8 cellular contexts compared by ENCODE assay signal in genomic region chr2:219029829-219030165, GRCh38. TPM values are rescaled to one million over a fixed set of nuclear protein-coding genes. Genes with fewer than 3 reads are reported as not detected.
A peak's percentile ranks its signal among the peaks of the same experiment; 100 is the strongest.
DNase-seq lines count a peak whose midpoint lies in the region; ATAC-seq, FAIRE-seq and TF ChIP-seq lines count a peak whose summit lies in the region.

No MANE protein-coding gene starts in this region.

- POLR2A ChIA-PET in A549 (lab: Yijun Ruan, JAX): no interaction called here

- TF ChIP-seq CTCF in A549 (IDR thresholded peaks at IDR 0.05) (peak; percentile 88), endothelial cell (IDR thresholded peaks at IDR 0.05; ENCODE audit: unreplicated experiment) (peak; percentile 95), mucosa of descending colon (IDR thresholded peaks at IDR 0.05) (peak; percentile 98)

- intact Hi-C loops in mucosa of descending colon (cut with DNase I, micrococcal nuclease): loop anchor here in 1 of 2 donors (10.0 kb wide), 1 partner anchor 125 kb away; no protein-coding TSS in a partner anchor

- no peak overlapping the region for H3K4me3 Mint-ChIP-seq in endothelial cell (ENCODE audit: unreplicated experiment)

- DNase-seq in A549 (ENCODE audit: low read depth in 1 of 2, low spot score in 1 of 2) (peak; percentile 76 to 80), GM18507 (ENCODE audit: extremely low spot score, insufficient read length, low read depth) (peak; percentile 64), NCI-H82 treated with DMSO at 0.1 percent for 48 hours (lab: John Stamatoyannopoulos, UW; ENCODE audit: unreplicated experiment) (peak; percentile 46), endothelial cell (ENCODE audit: low spot score) (peak; percentile 88), mucosa of descending colon (peak; percentile 80 to 91 (median 90))
- peak; percentile 90 for DNase-seq in activated CD8-positive, alpha-beta memory T cell treated with anti-CD3 and anti-CD28 coated beads for 24 hours
- peak; percentile 43 to 65 for DNase-seq in stimulated activated CD8-positive, alpha-beta memory T cell treated with anti-CD3 and anti-CD28 coated beads, Interleukin-4, amount 100 ng/mL, for 4 hours (ENCODE audit: low read depth in 2 of 2, low spot score in 1 of 2)

- no peak for TF ChIP-seq EP300 in A549 (IDR thresholded peaks at IDR 0.05)

- H3K27me3 Mint-ChIP-seq in endothelial cell (ENCODE audit: unreplicated experiment): peaks cover 2% of the 10 kb centered on the region

- CTCF ChIA-PET in A549 (lab: Yijun Ruan, JAX): interaction anchor here (0.6 to 12.4 kb wide), 57 partner anchors 10 to 498 kb away, joined by 3 to 173 read pairs (median 6); partner anchors contain the start of genes CFAP65, CRYBA2, IHH and NHEJ1

- TF ChIP-seq POLR2A in A549 (IDR thresholded peaks at IDR 0.05; ENCODE audit: low read length): no peak

- FAIRE-seq in A549 (lab: Jason Lieb, UNC): no peak
- peak; percentile 89 for FAIRE-seq in GM18507 (lab: Jason Lieb, UNC)

- H3K36me3 ChIP-seq in mucosa of descending colon (ENCODE audit: low read depth): no peaks in the 10 kb centered on the region

- no peak overlapping the region for H3K27ac ChIP-seq in A549

- ATAC-seq in A549: peak; percentile 89 to 97; a peak in 5 of 6 replicates
- ATAC-seq in HG03442 (IDR thresholded peaks at IDR 0.05; ENCODE audit: unreplicated experiment): peak; percentile 67
- ATAC-seq in mucosa of descending colon: peak; percentile 98

- H3K4me1 Mint-ChIP-seq in endothelial cell (ENCODE audit: unreplicated experiment): no peaks in the 10 kb centered on the region

- 32% methylated on average over 9 of the region's 9 CpGs for WGBS in A549 (ENCODE audit: missing lambda C conversion rate)

- peak; percentile 82 to 87 for TF ChIP-seq RAD21 in A549 (conservative IDR thresholded peaks at IDR 0.05 in 1 of 2, IDR thresholded peaks at IDR 0.05 in 1 of 2)

- no peaks in the 10 kb centered on the region for H3K9me3 ChIP-seq in A549
- H3K9me3 ChIP-seq in mucosa of descending colon: no peaks in the 10 kb centered on the region

- H3K4me3 ChIP-seq in A549 (no peak overlapping the region), mucosa of descending colon (no peak overlapping the region)

- no peaks in the 10 kb centered on the region for H3K36me3 Mint-ChIP-seq in endothelial cell (ENCODE audit: low read depth, unreplicated experiment)

- no peaks in the 10 kb centered on the region for H3K4me1 ChIP-seq in A549
- H3K4me1 ChIP-seq in mucosa of descending colon (ENCODE audit: low read depth): no peaks in the 10 kb centered on the region

- H3K9me3 Mint-ChIP-seq in endothelial cell (ENCODE audit: unreplicated experiment): no peaks in the 10 kb centered on the region

- no peak overlapping the region for H3K4me2 ChIP-seq in A549

- H3K27ac Mint-ChIP-seq in endothelial cell (ENCODE audit: unreplicated experiment): no peak overlapping the region

TF ChIP-seq in A549, 52 proteins besides CTCF, POLR2A, EP300 and RAD21:
- TF ChIP-seq SMC3 (IDR thresholded peaks at IDR 0.05) (peak; percentile 84), CEBPB (IDR thresholded peaks at IDR 0.05) (no peak)

RNA-seq across cellular contexts. Expression of gene CFAP65, which starts 11.5 kb away (rescaled TPM):
- 0.09 and 0.12 TPM in 2 replicates for polyA plus RNA-seq in A549 (2011; rRNA removed)
- polyA plus RNA-seq in A549 (2012; cell fraction: cytosol; rRNA removed): 0.08 and 0.09 TPM in 2 replicates
- polyA plus RNA-seq in A549 (2012; cell fraction: nucleus; rRNA removed): 0.15 and 0.23 TPM in 2 replicates
- polyA plus RNA-seq in A549 (2017; fragmentation: RNase III; extraction: RNeasy Plus Mini Kit Qiagen cat#74134 plus additional on column Dnase treatment): 0.14 to 0.28 TPM (median 0.22 TPM) in 3 replicates
- not detected in 2 replicates for polyA minus RNA-seq in A549 (2011; rRNA and poly(A)+ RNA removed)
- 0.59 TPM for total RNA-seq in endothelial cell (ENCODE audit: unreplicated experiment)
- total RNA-seq in mucosa of descending colon: under 1 TPM; 0.09 to 0.46 (median 0.27) TPM

RNA-seq across cellular contexts. Expression of gene IHH, which starts 30.9 kb away (rescaled TPM):
- polyA plus RNA-seq in A549 (2011; rRNA removed) (not detected in 2 replicates), A549 (2017; fragmentation: RNase III; extraction: RNeasy Plus Mini Kit Qiagen cat#74134 plus additional on column Dnase treatment) (0.08 to 0.13 TPM (median 0.10 TPM) in 3 replicates)
- polyA plus RNA-seq in A549 (2012; cell fraction: cytosol; rRNA removed): 0.09 and 0.11 TPM in 2 replicates
- 0.50 and 0.58 TPM in 2 replicates for polyA plus RNA-seq in A549 (2012; cell fraction: nucleus; rRNA removed)
- 0.12 TPM in 1 of 2 replicates, not detected in the other for polyA minus RNA-seq in A549 (2011; rRNA and poly(A)+ RNA removed)
- total RNA-seq in endothelial cell (ENCODE audit: unreplicated experiment) (not detected), mucosa of descending colon (10 to 100 TPM; 31.0 to 91.2 (median 57.6) TPM)

RNA-seq across cellular contexts. Expression of gene CRYBA2, which starts 36.6 kb away (rescaled TPM):
- polyA plus RNA-seq in A549 (2011; rRNA removed) (not detected in 2 replicates), A549 (2017; fragmentation: RNase III; extraction: RNeasy Plus Mini Kit Qiagen cat#74134 plus additional on column Dnase treatment) (not detected in 3 replicates)
- polyA plus RNA-seq in A549 (2012; cell fraction: cytosol; rRNA removed): not detected in 2 replicates
- polyA plus RNA-seq in A549 (2012; cell fraction: nucleus; rRNA removed): not detected in 2 replicates
- not detected in 2 replicates for polyA minus RNA-seq in A549 (2011; rRNA and poly(A)+ RNA removed)
- total RNA-seq in endothelial cell (ENCODE audit: unreplicated experiment) (not detected), mucosa of descending colon (1 to 10 TPM; 1.2 to 6.1 (median 5.0) TPM)

RNA-seq across cellular contexts. Expression of gene FEV, which starts 44.8 kb away (rescaled TPM):
- polyA plus RNA-seq in A549 (2011; rRNA removed) (not detected in 2 replicates), A549 (2017; fragmentation: RNase III; extraction: RNeasy Plus Mini Kit Qiagen cat#74134 plus additional on column Dnase treatment) (not detected in 3 replicates)
- not detected in 2 replicates for polyA plus RNA-seq in A549 (2012; cell fraction: cytosol; rRNA removed)
- polyA plus RNA-seq in A549 (2012; cell fraction: nucleus; rRNA removed): not detected in 2 replicates
- not detected in 2 replicates for polyA minus RNA-seq in A549 (2011; rRNA and poly(A)+ RNA removed)
- total RNA-seq in endothelial cell (ENCODE audit: unreplicated experiment) (0.56 TPM), mucosa of descending colon (1 to 10 TPM in 2 of 3 donors, under 1 TPM in 1; 0.63 to 2.7 (median 1.8) TPM)

Comparison
In these comparisons a context has a peak if more than half of its experiments do, and no peak if none do; other contexts are left out.
1. RNA of gene IHH, which starts 30.9 kb away (total RNA-seq): 31.0 to 91.2 TPM in mucosa of descending colon; not detected in endothelial cell (single experiment); every median in the first group is over 10 times any median in the second.
2. Peak in every context shown above with its lines, with median percentiles within 50 percentile points of each other: ATAC-seq, DNase-seq and CTCF ChIP-seq.